Comparison of ENCODE assay signal across 19 cellular contexts in the genomic region with DNA sequence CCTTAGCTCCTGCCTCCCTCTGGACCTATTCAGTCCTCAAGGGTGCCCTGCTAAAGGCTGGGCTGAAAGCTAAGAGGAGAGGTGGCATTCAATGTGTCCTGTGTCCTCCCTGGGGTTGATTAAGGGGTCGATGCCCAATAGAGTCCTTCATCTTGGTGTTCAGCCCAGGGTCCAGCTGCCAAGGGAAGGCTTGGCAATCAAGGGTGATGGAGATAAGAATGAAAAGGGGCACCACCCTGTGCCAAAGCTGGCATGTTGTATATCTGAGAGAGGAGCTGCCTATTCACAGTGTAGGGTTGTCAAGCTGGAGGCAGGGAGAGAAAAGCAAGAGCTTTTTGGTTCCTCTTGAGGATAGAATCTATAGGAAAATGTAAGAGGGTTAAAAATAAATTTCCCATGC. TPM values are rescaled to one million over a fixed set of nuclear protein-coding genes. Genes with fewer than 3 reads are reported as not detected.
A peak's percentile ranks its signal among the peaks of the same experiment; 100 is the strongest.
DNase-seq lines count a peak whose midpoint lies in the region; ATAC-seq, FAIRE-seq and TF ChIP-seq lines count a peak whose summit lies in the region.
"Had no signal": no experiment of that assay in that cellular context is flagged by ENCODE, and none has a peak within 500 bp of the region (broad histone marks: within the 10 kb centered on the region; RNA-seq: fewer than 3 reads in every experiment).

No MANE protein-coding gene starts in this region.

- no peak overlapping the region for H2AFZ ChIP-seq in astrocyte (ENCODE audit: low read depth, low read length)

- H3K4me2 ChIP-seq in astrocyte (ENCODE audit: low read length): no peak overlapping the region
- H3K4me2 ChIP-seq: BLaER1 treated with 17β-estradiol and CSF1 and Interleukin-3, amounts not matched to agents 10 nM and 100 nM had no signal

- H3K27ac ChIP-seq in right atrium auricular region (no peak overlapping the region), astrocyte (ENCODE audit: low read depth, low read length) (no peak overlapping the region)
- H3K27ac ChIP-seq: BLaER1 treated with 17β-estradiol and CSF1 and Interleukin-3, amounts not matched to agents 10 nM and 100 nM; SJSA1 had no signal

- H3K9me3 Mint-ChIP-seq in astrocyte (ENCODE audit: unreplicated experiment) (peaks cover 5% of the 10 kb centered on the region), nephron progenitor cell (no peaks in the 10 kb centered on the region)
- H3K9me3 Mint-ChIP-seq: CD8-positive, alpha-beta T cell had no signal

- DNase-seq in Right ventricle myocardium inferior (ENCODE audit: missing footprints): no peak
- no peak for DNase-seq in right atrium auricular region (ENCODE audit: low spot score)
- DNase-seq in NCI-H2196 (lab: John Stamatoyannopoulos, UW; ENCODE audit: unreplicated experiment): peak; percentile 33
- no peak for DNase-seq in astrocyte (ENCODE audit: low read depth)
- no peak for DNase-seq in nephron progenitor cell
- no peak for DNase-seq in putamen (ENCODE audit: low spot score)
- no peak for DNase-seq in NOMO-1 treated with DMSO at 0.1 percent for 48 hours (lab: John Stamatoyannopoulos, UW; ENCODE audit: unreplicated experiment)
- DNase-seq: Calu3; CD8-positive, alpha-beta T cell; GOT3; NCI-H1436; NCI-H2029; NCI-H446; NCI-H69; SW 1271 had no signal

- peak overlapping the region; percentile 47 for H3K27ac Mint-ChIP-seq in astrocyte (ENCODE audit: unreplicated experiment)
- H3K27ac Mint-ChIP-seq in nephron progenitor cell: peak overlapping the region; percentile 20

- H3K4me3 ChIP-seq in right atrium auricular region (no peak overlapping the region), astrocyte (ENCODE audit: insufficient read depth, low read depth, low read length) (no peak overlapping the region)
- H3K4me3 ChIP-seq: BLaER1 treated with 17β-estradiol and CSF1 and Interleukin-3, amounts not matched to agents 10 nM and 100 nM; K562; SJSA1 had no signal

- no peaks in the 10 kb centered on the region for H3K79me2 ChIP-seq in astrocyte (ENCODE audit: insufficient read depth, low read length)

- H3K27me3 Mint-ChIP-seq in astrocyte (ENCODE audit: low read depth, unreplicated experiment) (no peaks in the 10 kb centered on the region), nephron progenitor cell (ENCODE audit: low read depth, poor library complexity) (peaks cover 4% of the 10 kb centered on the region)

- ATAC-seq in Right ventricle myocardium inferior: peak; percentile 66
- ATAC-seq: CD8-positive, alpha-beta T cell; K562 had no signal

- no peak for TF ChIP-seq CTCF in right atrium auricular region (IDR thresholded peaks at IDR 0.05)
- TF ChIP-seq CTCF in astrocyte (IDR thresholded peaks at IDR 0.05; ENCODE audit: insufficient read depth, low read depth, low read length): no peak
- no peak for TF ChIP-seq CTCF in nephron progenitor cell (IDR thresholded peaks at IDR 0.05)

- intact Hi-C loops in Right ventricle myocardium inferior (cut with DNase I): no loop called here

- H4K20me1 ChIP-seq in astrocyte (ENCODE audit: insufficient read depth, low read length): peaks cover 26% of the 10 kb centered on the region

- H3K36me3 Mint-ChIP-seq in astrocyte (ENCODE audit: low read depth, unreplicated experiment): peaks cover 13% of the 10 kb centered on the region
- H3K36me3 Mint-ChIP-seq in nephron progenitor cell (ENCODE audit: low read depth): peaks cover 3% of the 10 kb centered on the region

- no peaks in the 10 kb centered on the region for H3K9me3 ChIP-seq in right atrium auricular region
- H3K9me3 ChIP-seq in astrocyte (ENCODE audit: insufficient read depth, low read depth, low read length): no peaks in the 10 kb centered on the region
- H3K9me3 ChIP-seq: BLaER1 treated with 17β-estradiol and CSF1 and Interleukin-3, amounts not matched to agents 10 nM and 100 nM; SJSA1 had no signal

- no peaks in the 10 kb centered on the region for H3K36me3 ChIP-seq in right atrium auricular region
- H3K36me3 ChIP-seq in astrocyte (ENCODE audit: insufficient read depth, low read length): peaks cover 4% of the 10 kb centered on the region

- H3K4me1 ChIP-seq in right atrium auricular region (peaks cover 0 to 8% of the 10 kb centered on the region in 2 donors), astrocyte (ENCODE audit: insufficient read depth, low read length) (peaks cover 13% of the 10 kb centered on the region)
- H3K4me1 ChIP-seq: BLaER1 treated with 17β-estradiol and CSF1 and Interleukin-3, amounts not matched to agents 10 nM and 100 nM had no signal

- no peak overlapping the region for H3K9ac ChIP-seq in astrocyte (ENCODE audit: low read length)
- H3K9ac ChIP-seq: BLaER1 treated with 17β-estradiol and CSF1 and Interleukin-3, amounts not matched to agents 10 nM and 100 nM had no signal

- H3K27me3 ChIP-seq in right atrium auricular region (no peaks in the 10 kb centered on the region), astrocyte (ENCODE audit: insufficient read depth, low read length) (no peaks in the 10 kb centered on the region)
- H3K27me3 ChIP-seq: BLaER1 treated with 17β-estradiol and CSF1 and Interleukin-3, amounts not matched to agents 10 nM and 100 nM; SJSA1 had no signal

- FAIRE-seq in astrocyte (lab: Jason Lieb, UNC): no peak
- FAIRE-seq: GM12891, K562 had no signal

- H3K4me3 Mint-ChIP-seq in astrocyte (ENCODE audit: unreplicated experiment): no peak overlapping the region
- H3K4me3 Mint-ChIP-seq in nephron progenitor cell: no peak overlapping the region
- H3K4me3 Mint-ChIP-seq: CD8-positive, alpha-beta T cell had no signal

- H3K4me1 Mint-ChIP-seq in astrocyte (ENCODE audit: low read depth, unreplicated experiment): peaks cover 19% of the 10 kb centered on the region
- no peaks in the 10 kb centered on the region for H3K4me1 Mint-ChIP-seq in nephron progenitor cell

RNA-seq across cellular contexts. Expression of gene C20orf173, which starts 12.3 kb away (rescaled TPM):
- total RNA-seq in Right ventricle myocardium inferior (not detected), right atrium auricular region (not detected), astrocyte (not detected in 2 replicates)
- total RNA-seq: Calu3; CD8-positive, alpha-beta T cell; K562; SJSA1 had no signal

RNA-seq across cellular contexts. Expression of gene ERGIC3, which starts 24.8 kb away (rescaled TPM):
- total RNA-seq in Right ventricle myocardium inferior (94.8 TPM), right atrium auricular region (100 to 1,000 TPM in 1 of 2 donors, 10 to 100 TPM in 1; 99.9 to 155 TPM), astrocyte (198 and 205 TPM in 2 replicates)
